34 cellular contexts compared by ENCODE assay signal in the genomic region with DNA sequence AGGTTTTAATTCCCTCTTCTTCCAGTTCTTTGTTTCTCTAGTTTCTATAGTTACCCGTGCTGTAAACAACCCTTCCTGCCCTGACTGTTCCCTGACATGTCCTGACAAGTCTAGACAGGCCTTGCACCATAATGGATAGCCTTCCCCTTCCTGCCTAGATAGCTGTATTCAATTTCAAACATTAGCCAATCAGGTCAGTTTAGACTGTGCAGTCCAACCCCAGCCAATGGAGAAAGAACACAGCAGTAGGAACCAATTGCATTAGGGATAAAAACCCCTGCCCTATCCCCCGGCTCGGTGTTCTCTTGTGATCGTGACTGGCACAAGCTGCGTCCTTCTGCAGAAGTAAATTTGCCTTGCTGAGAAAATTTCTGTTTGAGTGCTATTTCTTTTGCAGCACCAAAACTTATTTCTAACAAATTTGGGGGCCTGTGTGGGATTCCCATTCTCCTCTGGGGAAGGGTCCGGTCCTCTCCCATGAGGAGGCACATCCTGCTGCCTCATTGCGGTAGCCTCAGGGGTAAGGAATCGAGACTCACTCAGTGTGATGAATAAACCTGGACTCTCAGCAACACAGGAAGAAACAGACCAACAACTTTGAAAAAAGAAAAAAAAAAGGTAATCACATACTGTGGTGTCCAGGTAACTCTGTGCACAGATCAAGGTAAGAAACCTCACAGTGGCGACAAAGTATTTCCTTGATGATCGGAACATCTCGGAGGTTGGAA.
A peak's percentile ranks its signal among the peaks of the same experiment; 100 is the strongest.
DNase-seq lines count a peak whose midpoint lies in the region; ATAC-seq, FAIRE-seq and TF ChIP-seq lines count a peak whose summit lies in the region.
"Had no signal": no experiment of that assay in that cellular context is flagged by ENCODE, and none has a peak within 500 bp of the region (broad histone marks: within the 10 kb centered on the region; RNA-seq: fewer than 3 reads in every experiment).

No MANE protein-coding gene starts in this region.

- H3K9me3 ChIP-seq in H9 (ENCODE audit: control insufficient read depth, low read depth, low read length), result peaks cover 9% of the 10 kb centered on the region
- peaks cover 11% of the 10 kb centered on the region; the same call in 2 of the 3 replicates for H3K9me3 ChIP-seq in GM12878 (replicated peaks; ENCODE audit: control insufficient read depth, insufficient read depth, low read length)
- H3K9me3 ChIP-seq: testis, vagina had no signal

- no peak for TF ChIP-seq EP300 in GM12878 (IDR thresholded peaks at IDR 0.05; ENCODE audit: borderline replicate concordance in 1 of 2, control insufficient read depth in 1 of 2, low read depth in 2 of 2, low read length in 2 of 2)

- no peak overlapping the region for H3K14ac ChIP-seq in H9 (ENCODE audit: insufficient read depth, low read length)

- H2BK15ac ChIP-seq in H9 (ENCODE audit: low read depth, low read length), result no peak overlapping the region

- WGBS in H9 (ENCODE audit: extremely low coverage, insufficient read length, low lambda C conversion rate), result no CpG with 5 or more reads among the region's 11 CpGs
- 55% methylated on average over 11 of the region's 11 CpGs for WGBS in GM12878 (ENCODE audit: insufficient coverage, insufficient replicate concordance, low lambda C conversion rate, missing lambda C conversion rate)

- no peak overlapping the region for H4K8ac ChIP-seq in H9 (replicated peaks; ENCODE audit: insufficient read length, low read depth, low read length)

- H3K4me3 ChIP-seq in GM12878, result no peak overlapping the region
- H3K4me3 ChIP-seq: adrenal gland, body of pancreas, GM23248, psoas muscle, testis, vagina had no signal

- H3K79me2 ChIP-seq in H9 (ENCODE audit: insufficient read depth, low read length) (no peaks in the 10 kb centered on the region), GM12878 (ENCODE audit: control insufficient read depth, insufficient read depth, low read length) (no peaks in the 10 kb centered on the region)

- H3K23ac ChIP-seq in H9 (ENCODE audit: insufficient read length, low read depth, low read length), result no peak overlapping the region

- no peak overlapping the region for H3K56ac ChIP-seq in H9 (ENCODE audit: insufficient read length, low read depth, low read length)

- ATAC-seq in GM12878, result no peak
- no peak for ATAC-seq in GM21619 (IDR thresholded peaks at IDR 0.05; ENCODE audit: unreplicated experiment)
- ATAC-seq: activated CD8-positive, alpha-beta memory T cell treated with anti-CD3 and anti-CD28 coated beads, Interleukin-2, amount 10 ng/mL, durations not matched to agents 7 days and 5 days; body of pancreas; left colon; Panc1; psoas muscle had no signal

- no peak overlapping the region for H4K91ac ChIP-seq in H9 (ENCODE audit: insufficient read length, low read depth, low read length)

- H2BK12ac ChIP-seq in H9 (ENCODE audit: insufficient read length, low read depth, low read length), result no peak overlapping the region

- no peaks in the 10 kb centered on the region for H3K36me3 ChIP-seq in GM12878 (ENCODE audit: control insufficient read depth in 2 of 2, insufficient read depth in 2 of 2, low read length in 1 of 2)
- H3K36me3 ChIP-seq: adrenal gland, neutrophil, vagina had no signal

- H3K4me2 ChIP-seq in H9 (ENCODE audit: insufficient read depth, insufficient read length, low read length) (no peak overlapping the region), GM12878 (ENCODE audit: control insufficient read depth, insufficient read depth) (no peak overlapping the region)

- RAD21 ChIA-PET in GM12878 (lab: Charles Lee; ENCODE audit: unreplicated experiment), result no interaction called here

- H2BK20ac ChIP-seq in H9 (ENCODE audit: low read depth, low read length, poor library complexity, severe bottlenecking), result no peak overlapping the region

- CTCF ChIA-PET in GM12878 (lab: Yijun Ruan, JAX) (no interaction called here), HEK293T (lab: Yijun Ruan, JAX) (no interaction called here)

- TF ChIP-seq CTCF in H9 (conservative IDR thresholded peaks at IDR 0.05), result no peak
- no peak for TF ChIP-seq CTCF in GM12878 (IDR thresholded peaks at IDR 0.05 in 2 of 3, conservative IDR thresholded peaks at IDR 0.05 in 1 of 3; ENCODE audit: control insufficient read depth in 2 of 3, extremely low read depth in 1 of 3, insufficient read depth in 1 of 3, low read depth in 3 of 3, low read length in 3 of 3)
- no peak for TF ChIP-seq CTCF in glutamatergic neuron (IDR thresholded peaks at IDR 0.05; ENCODE audit: partially characterized antibody, unreplicated experiment)

- peak; percentile 81 for DNase-seq in H9
- DNase-seq in HT1080 (ENCODE audit: low read depth), result peak; percentile 63
- no peak for DNase-seq in GM12878 (ENCODE audit: low read depth, low spot score)
- DNase-seq in glutamatergic neuron, result no peak
- no peak for DNase-seq in HEK293T (ENCODE audit: extremely low spot score)
- no peak for DNase-seq in activated naive CD4-positive, alpha-beta T cell treated with anti-CD3 and anti-CD28 coated beads, Interleukin-2, amount 50 U/mL, for 16 hours
- DNase-seq in HuH-7 (ENCODE audit: low spot score), result no peak
- DNase-seq: activated B cell treated with CpG ODN at 0.5 μM for 24 hours; activated CD4-positive, alpha-beta T cell treated with anti-CD3 and anti-CD28 coated beads, Interleukin-2, amount 50 U/mL, for 1 hour; activated CD8-positive, alpha-beta memory T cell treated with anti-CD3 and anti-CD28 coated beads, Interleukin-2, amount 10 ng/mL, durations not matched to agents 7 days and 5 days; activated naive CD4-positive, alpha-beta T cell; activated T-cell treated with anti-CD3 and anti-CD28 coated beads, Interleukin-2, amount 50 U/mL, for 48 hours; adrenal gland; body of pancreas; C1 segment of cervical spinal cord; Caco-2; foreskin fibroblast; GM23248; hippocampal formation; left colon; MM.1S; NCI-H1694; NCI-H526; psoas muscle; SHP77 treated with DMSO at 0.1 percent for 48 hours; stimulated activated CD4-positive, alpha-beta T cell treated with anti-CD3 and anti-CD28 coated beads, Interleukin-15, amount 100 ng/mL, for 24 hours; stimulated activated naive CD4-positive, alpha-beta T cell treated with Interleukin-2 at 50 U/mL for 16 hours; testis had no signal

- H3K36me3 Mint-ChIP-seq in H9 (ENCODE audit: insufficient read depth in 1 of 3, low read depth in 3 of 3) (peaks cover 13 to 24% (median 22%) of the 10 kb centered on the region in 3 experiments), glutamatergic neuron (ENCODE audit: unreplicated experiment) (peaks cover 39% of the 10 kb centered on the region)
- H3K36me3 Mint-ChIP-seq: activated CD8-positive, alpha-beta memory T cell treated with anti-CD3 and anti-CD28 coated beads, Interleukin-2, amount 10 ng/mL, durations not matched to agents 7 days and 5 days had no signal

- SMC1A ChIA-PET in GM12878 (lab: Charles Lee; ENCODE audit: uncharacterized antibody, unreplicated experiment), result no interaction called here

- 0 out of 7 replicates have a peak overlapping the region, but pooled peaks of 1 of the 3 experiments have one; percentile 46 for H3K27ac Mint-ChIP-seq in H9
- H3K27ac Mint-ChIP-seq in glutamatergic neuron (ENCODE audit: unreplicated experiment), result peak overlapping the region; percentile 36
- H3K27ac Mint-ChIP-seq: activated B cell treated with CpG ODN at 0.5 μM for 24 hours; activated CD8-positive, alpha-beta memory T cell treated with anti-CD3 and anti-CD28 coated beads, Interleukin-2, amount 10 ng/mL, durations not matched to agents 7 days and 5 days; memory B cell had no signal

- H4K5ac ChIP-seq in H9 (ENCODE audit: insufficient read length, low read depth, low read length), result no peak overlapping the region

- in situ Hi-C loops in GM12878 (cut with MboI), result no loop called here

- H3K9me3 Mint-ChIP-seq in H9, result peaks cover 26 to 28% of the 10 kb centered on the region in 2 experiments
- peaks cover 5% of the 10 kb centered on the region for H3K9me3 Mint-ChIP-seq in glutamatergic neuron (ENCODE audit: unreplicated experiment)

- no peak for TF ChIP-seq RAD21 in GM12878 (IDR thresholded peaks at IDR 0.05; ENCODE audit: insufficient read depth, low read depth, low read length)

- no peak overlapping the region for H3K4ac ChIP-seq in H9 (ENCODE audit: low read depth, low read length)

- FAIRE-seq in GM12878 (lab: Jason Lieb, UNC), result no peak

- H3K4me1 ChIP-seq in H9 (ENCODE audit: insufficient read depth, low read length) (no peaks in the 10 kb centered on the region), GM12878 (ENCODE audit: control insufficient read depth, insufficient read depth, low read length) (no peaks in the 10 kb centered on the region)
- H3K4me1 ChIP-seq: adrenal gland, body of pancreas, Caco-2, testis, vagina had no signal

- no peak overlapping the region for H2AK5ac ChIP-seq in H9 (ENCODE audit: insufficient read length, low read length)

- H4K20me1 ChIP-seq in H9 (ENCODE audit: control insufficient read depth, insufficient read depth, insufficient read length) (no peaks in the 10 kb centered on the region), GM12878 (ENCODE audit: control insufficient read depth, insufficient read depth) (no peaks in the 10 kb centered on the region)

- H3K4me1 Mint-ChIP-seq in H9 (peaks cover 13 to 17% of the 10 kb centered on the region in 2 experiments), glutamatergic neuron (ENCODE audit: low read depth, unreplicated experiment) (peaks cover 6% of the 10 kb centered on the region)
- H3K4me1 Mint-ChIP-seq: activated B cell treated with CpG ODN at 0.5 μM for 24 hours; activated CD8-positive, alpha-beta memory T cell treated with anti-CD3 and anti-CD28 coated beads, Interleukin-2, amount 10 ng/mL, durations not matched to agents 7 days and 5 days; IgD-negative memory B cell; memory B cell had no signal

- no peak for TF ChIP-seq POLR2A in GM12878 (IDR thresholded peaks at IDR 0.05; ENCODE audit: low read depth, low read length)

- H3K18ac ChIP-seq in H9 (ENCODE audit: insufficient read length, low read depth, low read length), result no peak overlapping the region

- H2AFZ ChIP-seq in H9 (ENCODE audit: low read length) (no peak overlapping the region), GM12878 (ENCODE audit: control insufficient read depth, low read depth, low read length) (no peak overlapping the region)
- H2AFZ ChIP-seq: GM23248 had no signal

- H3K27ac ChIP-seq in H9 (ENCODE audit: insufficient read length, low read depth, low read length) (no peak overlapping the region), GM12878 (ENCODE audit: control insufficient read depth, insufficient read depth) (no peak overlapping the region)
- H3K27ac ChIP-seq: adrenal gland, body of pancreas, GM23248, neutrophil, psoas muscle, testis, vagina had no signal

- H3K4me3 Mint-ChIP-seq in H9, result no peak overlapping the region
- no peak overlapping the region for H3K4me3 Mint-ChIP-seq in glutamatergic neuron (ENCODE audit: unreplicated experiment)
- H3K4me3 Mint-ChIP-seq: activated B cell treated with CpG ODN at 0.5 μM for 24 hours; activated CD8-positive, alpha-beta memory T cell treated with anti-CD3 and anti-CD28 coated beads, Interleukin-2, amount 10 ng/mL, durations not matched to agents 7 days and 5 days; memory B cell had no signal

- POLR2A ChIA-PET in GM12878 (lab: Charles Lee) (no interaction called here), HEK293T (lab: Yijun Ruan, JAX) (no interaction called here)

- H3K27me3 Mint-ChIP-seq in H9 (ENCODE audit: low read depth) (peaks cover 14% of the 10 kb centered on the region), glutamatergic neuron (ENCODE audit: unreplicated experiment) (peaks cover 4% of the 10 kb centered on the region)

- H3T11ph ChIP-seq in H9 (ENCODE audit: low read length), result no peak overlapping the region

- H2BK120ac ChIP-seq in H9 (ENCODE audit: low read depth, low read length, poor library complexity, severe bottlenecking), result no peak overlapping the region

- BruUV-seq in GM12878 (replicated peaks; lab: Mats Ljungman, UMichigan), result no TSS peak

- H2BK5ac ChIP-seq in H9 (ENCODE audit: insufficient read length, low read length), result no peak overlapping the region

- no peaks in the 10 kb centered on the region for H3K23me2 ChIP-seq in H9 (ENCODE audit: insufficient read length, low read depth, low read length, poor library complexity, severe bottlenecking)

- intact Hi-C loops in GM12878 (cut with micrococcal nuclease; ENCODE audit: unreplicated experiment), result no loop called here

- no peaks in the 10 kb centered on the region for H3K79me1 ChIP-seq in H9 (ENCODE audit: insufficient read depth, low read depth, low read length, poor library complexity, severe bottlenecking)

- H3K9ac ChIP-seq in H9 (ENCODE audit: extremely low read depth, insufficient read length, low read length) (no peak overlapping the region), GM12878 (ENCODE audit: control insufficient read depth, insufficient read depth, low read length) (no peak overlapping the region)
- H3K9ac ChIP-seq: GM23248 had no signal

- H3K27me3 ChIP-seq in H9 (ENCODE audit: insufficient read depth, low read length) (no peaks in the 10 kb centered on the region), GM12878 (replicated peaks in 1 of 2; ENCODE audit: control insufficient read depth in 2 of 2, insufficient read depth in 2 of 2, low read length in 1 of 2) (no peaks in the 10 kb centered on the region; a peak in 1 of 4 replicates)
- H3K27me3 ChIP-seq: adrenal gland, body of pancreas, neutrophil, testis, vagina had no signal

Comparison
In these comparisons a context has a peak if more than half of its experiments do, and no peak if none do; other contexts are left out.
1. DNase-seq: peak in H9 (single experiment) and HT1080 (single experiment); none in GM12878 (single experiment), glutamatergic neuron (single experiment), HEK293T (single experiment), activated naive CD4-positive, alpha-beta T cell treated with anti-CD3 and anti-CD28 coated beads, Interleukin-2, amount 50 U/mL, for 16 hours (single experiment) and HuH-7 (single experiment).